24 cellular contexts compared by ENCODE assay signal in the genomic region with DNA sequence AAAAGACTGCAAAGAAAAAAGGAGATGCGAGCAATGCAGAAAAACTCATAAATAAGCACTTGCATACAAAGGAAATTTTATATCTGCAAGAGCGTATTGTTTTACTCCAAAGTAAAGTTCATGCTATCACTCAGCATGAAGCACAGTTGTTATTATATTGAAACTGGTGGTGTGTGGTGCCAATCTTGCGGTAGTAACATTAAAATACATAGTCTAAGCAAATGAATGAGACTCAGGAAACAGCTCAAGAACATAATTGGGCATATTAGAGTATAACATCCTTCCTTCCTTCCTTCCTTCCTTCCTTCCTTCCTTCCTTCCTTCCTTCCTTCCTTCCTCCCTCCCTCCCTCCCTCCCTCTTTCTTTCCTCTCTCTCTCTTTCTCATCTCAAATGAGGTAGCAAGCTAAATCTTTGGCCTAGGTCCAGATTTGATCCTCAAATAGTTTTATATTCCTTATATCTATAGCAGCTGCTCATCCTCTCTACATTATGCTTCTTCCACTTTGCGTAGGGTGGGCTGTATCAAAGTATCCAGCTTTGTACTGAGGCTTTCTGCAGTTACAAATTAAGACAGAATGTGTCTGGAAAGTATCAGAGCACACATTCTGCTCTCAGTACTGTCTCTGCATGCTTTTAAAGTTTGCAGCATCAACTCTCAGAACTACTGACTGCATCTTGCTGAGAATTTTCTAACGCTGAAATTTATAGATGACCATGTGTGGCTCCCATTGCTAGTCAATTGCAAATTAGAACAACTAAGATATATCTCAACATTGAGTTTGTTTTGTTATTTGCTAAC.
"Had no signal": no experiment of that assay in that cellular context is flagged by ENCODE, and none has a peak within 500 bp of the region (broad histone marks: within the 10 kb centered on the region; RNA-seq: fewer than 3 reads in every experiment).

No MANE protein-coding gene starts in this region.

- H3K27me3 ChIP-seq: ovary, right lobe of liver, sigmoid colon, stomach, thyroid gland, tibial nerve, upper lobe of left lung, vagina had no signal

- H3K4me1 ChIP-seq: parathyroid adenoma, psoas muscle, right lobe of liver, stomach, thyroid gland, tibial nerve, upper lobe of left lung, vagina had no signal

- H3K4me3 ChIP-seq: ovary, psoas muscle, right lobe of liver, sigmoid colon, stomach, thoracic aorta, thyroid gland, tibial nerve, upper lobe of left lung, vagina had no signal

- ATAC-seq: natural killer cell treated with Interleukin-12 subunit alpha and Interleukin-12 subunit beta and Interleukin-15 and Interleukin-18, amount 100 ng/mL, for 72 hours; psoas muscle; right cardiac atrium; right lobe of liver; stimulated activated effector memory CD8-positive, alpha-beta T cell treated with anti-CD3 and anti-CD28 coated beads, Interleukin-12 subunit alpha, Interleukin-12 subunit beta, amount 100 ng/mL, for 72 hours; stimulated activated naive B cell treated with anti-CD40 and anti-IgM and Interleukin-4, amounts not matched to agents 10 μg/mL and 1 μg/mL and 100 μg/mL, for 72 hours had no signal

- H3K36me3 ChIP-seq: ovary, right lobe of liver, sigmoid colon, stomach, thoracic aorta, thyroid gland, tibial nerve, upper lobe of left lung, vagina had no signal

- DNase-seq: occipital lobe; ovary; posterior cingulate gyrus; psoas muscle; right cardiac atrium; right lobe of liver; sigmoid colon; small intestine; stimulated activated CD4-positive, alpha-beta T cell treated with anti-CD3 and anti-CD28 coated beads, Interleukin-15, amount 100 ng/mL, for 24 hours; stimulated activated CD4-positive, alpha-beta T cell treated with anti-CD3 and anti-CD28 coated beads, Interleukin-2, amount 100 ng/mL, for 24 hours; stimulated activated CD4-positive, alpha-beta T cell treated with anti-CD3 and anti-CD28 coated beads, Interleukin-2, amount 100 ng/mL, for 48 hours; stimulated activated CD4-positive, alpha-beta T cell treated with anti-CD3 and anti-CD28 coated beads, Interleukin-4, amount 100 ng/mL, for 24 hours; stimulated activated naive B cell treated with anti-CD40 and anti-IgM and Interleukin-4, amounts not matched to agents 10 μg/mL and 1 μg/mL and 100 μg/mL, for 72 hours; stimulated activated naive CD4-positive, alpha-beta T cell treated with Interleukin-2 at 50 U/mL for 16 hours; stomach; thyroid gland; trophoblast cell; upper lobe of left lung had no signal

- H3K27ac ChIP-seq: ovary, parathyroid adenoma, psoas muscle, right lobe of liver, sigmoid colon, stomach, thoracic aorta, thyroid gland, tibial nerve, upper lobe of left lung, vagina had no signal

- H3K9me3 ChIP-seq: ovary, psoas muscle, right lobe of liver, sigmoid colon, stomach, thoracic aorta, thyroid gland, tibial nerve, upper lobe of left lung, vagina had no signal

- H3K9ac ChIP-seq: parathyroid adenoma had no signal
